In the genomic region with DNA sequence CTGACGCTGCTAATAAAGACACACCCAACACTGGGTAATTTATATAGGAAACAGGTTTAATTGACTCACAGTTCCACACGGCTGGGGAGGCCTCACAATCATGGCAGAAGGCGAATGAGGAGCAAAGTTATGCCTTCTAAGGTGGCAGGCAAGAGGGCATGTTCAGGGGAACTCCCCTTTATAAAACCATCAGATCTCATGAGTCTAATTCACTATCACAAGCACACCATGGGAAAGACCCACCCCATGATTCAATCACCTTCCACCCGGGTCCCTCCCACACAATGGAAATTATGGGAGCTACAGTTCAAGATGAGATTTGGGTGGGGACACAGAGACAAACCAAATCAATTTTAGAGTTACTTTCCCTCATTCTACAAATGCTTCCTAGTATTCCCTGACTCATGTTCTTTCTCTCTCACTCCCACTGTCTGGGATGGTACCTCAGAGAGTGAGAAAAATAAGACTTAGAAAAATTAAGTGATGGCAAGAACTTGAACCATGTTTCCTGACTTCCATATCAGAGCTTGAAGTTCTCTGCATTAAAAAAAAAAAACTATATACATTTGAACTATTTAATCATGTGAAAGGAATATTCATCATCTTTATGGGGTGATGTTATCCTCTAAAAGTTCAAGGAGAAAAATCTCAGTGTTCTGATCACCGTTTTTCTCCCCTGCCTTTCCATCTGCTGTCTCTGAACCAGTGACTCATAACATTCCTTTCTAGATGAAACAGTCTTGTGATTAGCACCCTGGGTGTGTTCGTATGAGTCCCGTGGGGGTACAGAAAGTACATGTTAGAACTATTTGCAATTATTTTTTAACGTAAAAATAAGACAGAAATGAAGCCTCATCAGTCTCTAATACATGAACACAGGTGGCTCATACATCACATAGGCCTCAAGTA, we compare ENCODE assay signal across 9 cellular contexts.
DNase-seq lines count a peak whose midpoint lies in the region; ATAC-seq, FAIRE-seq and TF ChIP-seq lines count a peak whose summit lies in the region.
"Had no signal": no experiment of that assay in that cellular context is flagged by ENCODE, and none has a peak within 500 bp of the region (broad histone marks: within the 10 kb centered on the region; RNA-seq: fewer than 3 reads in every experiment).

No MANE protein-coding gene starts in this region.

- H3K4me3 ChIP-seq in endothelial cell of umbilical vein (replicated peaks in 1 of 3; ENCODE audit: insufficient read depth in 1 of 3, low read depth in 1 of 3, low read length in 3 of 3) = no peak overlapping the region
- H3K4me3 ChIP-seq in kidney (ENCODE audit: low read length in 2 of 2) = no peak overlapping the region

- no peak overlapping the region for H3K4me3 Mint-ChIP-seq in activated naive CD4-positive, alpha-beta T cell treated with anti-CD3 and anti-CD28 coated beads, Interleukin-2, amount 10 ng/mL, durations not matched to agents 7 days and 5 days

- no peaks in the 10 kb centered on the region for H3K36me3 Mint-ChIP-seq in activated naive CD4-positive, alpha-beta T cell treated with anti-CD3 and anti-CD28 coated beads, Interleukin-2, amount 10 ng/mL, durations not matched to agents 7 days and 5 days

- dilution Hi-C loops in endothelial cell of umbilical vein (cut with MboI; ENCODE audit: extremely low pct_ligation_motif_present, low sequenced_read_pairs) = no loop called here

- POLR2A ChIA-PET in endothelial cell of umbilical vein (lab: Charles Lee) = no interaction called here

- intact Hi-C loops in endothelial cell of umbilical vein (cut with micrococcal nuclease) = no loop called here
- intact Hi-C loops in kidney (cut with DNase I) = no loop called here

- H3K4me1 ChIP-seq in endothelial cell of umbilical vein (ENCODE audit: control insufficient read depth, extremely low read depth, insufficient read depth, low read length) (no peaks in the 10 kb centered on the region), kidney (ENCODE audit: control insufficient read depth in 1 of 2, insufficient read depth in 1 of 2, low read depth in 1 of 2, low read length in 2 of 2) (no peaks in the 10 kb centered on the region)

- H3K27ac Mint-ChIP-seq in activated naive CD4-positive, alpha-beta T cell treated with anti-CD3 and anti-CD28 coated beads, Interleukin-2, amount 10 ng/mL, durations not matched to agents 7 days and 5 days = no peak overlapping the region

- no TSS peak for BruUV-seq in endothelial cell of umbilical vein (replicated peaks; lab: Mats Ljungman, UMichigan)

- H4K20me1 ChIP-seq in endothelial cell of umbilical vein (replicated peaks; ENCODE audit: control insufficient read depth, extremely low read depth, insufficient read depth, low read length) = no peaks in the 10 kb centered on the region

- H3K36me3 ChIP-seq in endothelial cell of umbilical vein (ENCODE audit: control insufficient read depth in 2 of 2, extremely low read depth in 1 of 2, insufficient read depth in 2 of 2, low read length in 2 of 2) (peaks cover 8 to 15% of the 10 kb centered on the region in 2 experiments), kidney (ENCODE audit: control insufficient read depth in 1 of 2, insufficient read depth in 2 of 2, low read length in 2 of 2) (no peaks in the 10 kb centered on the region)

- CTCF ChIA-PET in endothelial cell of umbilical vein (lab: Charles Lee) = no interaction called here
- CTCF ChIA-PET in activated naive CD4-positive, alpha-beta T cell treated with anti-CD3 and anti-CD28 coated beads, Interleukin-2, amount 10 ng/mL, durations not matched to agents 7 days and 5 days (lab: Charles Lee) = no interaction called here

- H3K4me2 ChIP-seq in endothelial cell of umbilical vein (ENCODE audit: insufficient read depth, low read length) = no peak overlapping the region

- peak; percentile 98 for ATAC-seq in HG03432 (IDR thresholded peaks at IDR 0.05; ENCODE audit: unreplicated experiment)

- no peak for TF ChIP-seq POLR2A in endothelial cell of umbilical vein (IDR thresholded peaks at IDR 0.05; ENCODE audit: low read depth, low read length)

- H3K27me3 Mint-ChIP-seq in activated naive CD4-positive, alpha-beta T cell treated with anti-CD3 and anti-CD28 coated beads, Interleukin-2, amount 10 ng/mL, durations not matched to agents 7 days and 5 days = no peaks in the 10 kb centered on the region

- DNase-seq in AG20443 (ENCODE audit: low spot score) (peak; percentile 36), GM20000 (ENCODE audit: low spot score) (peak; percentile 20), endothelial cell of umbilical vein (ENCODE audit: low read depth, low spot score) (peak; percentile 5), inferior parietal cortex (ENCODE audit: extremely low spot score) (no peak), kidney (no peak)
- no peak for DNase-seq in activated naive CD4-positive, alpha-beta T cell treated with anti-CD3 and anti-CD28 coated beads, Interleukin-2, amount 10 ng/mL, durations not matched to agents 7 days and 5 days
- no peak for DNase-seq in stimulated activated CD4-positive, alpha-beta T cell treated with anti-CD3 and anti-CD28 coated beads, Interleukin-2, amount 100 ng/mL, for 24 hours

- peak overlapping the region; percentile 32 for H3K27ac ChIP-seq in endothelial cell of umbilical vein (ENCODE audit: insufficient read depth, low read depth, low read length)
- no peak overlapping the region for H3K27ac ChIP-seq in kidney (ENCODE audit: low read depth in 2 of 2, low read length in 2 of 2)

- H3K4me1 Mint-ChIP-seq in activated naive CD4-positive, alpha-beta T cell treated with anti-CD3 and anti-CD28 coated beads, Interleukin-2, amount 10 ng/mL, durations not matched to agents 7 days and 5 days = no peaks in the 10 kb centered on the region

- no peaks in the 10 kb centered on the region for H3K9me3 ChIP-seq in endothelial cell of umbilical vein (replicated peaks; ENCODE audit: control insufficient read depth, insufficient read depth, low read length)
- no peaks in the 10 kb centered on the region for H3K9me3 ChIP-seq in kidney (ENCODE audit: control insufficient read depth in 1 of 2, low read length in 2 of 2)

- no peak overlapping the region for H2AFZ ChIP-seq in endothelial cell of umbilical vein (ENCODE audit: low read depth, low read length)

- H3K9ac ChIP-seq in endothelial cell of umbilical vein (replicated peaks; ENCODE audit: extremely low read depth, insufficient read depth, low read length) = no peak overlapping the region
- no peak overlapping the region for H3K9ac ChIP-seq in kidney (ENCODE audit: low read length in 2 of 2)

- TF ChIP-seq CTCF in GM20000 (IDR thresholded peaks at IDR 0.05; ENCODE audit: extremely low read depth, missing control alignments) = no peak
- no peak for TF ChIP-seq CTCF in endothelial cell of umbilical vein (IDR thresholded peaks at IDR 0.05; ENCODE audit: extremely low read depth in 1 of 2, insufficient read depth in 1 of 2, low read depth in 1 of 2, low read length in 2 of 2)
- TF ChIP-seq CTCF in kidney (IDR thresholded peaks at IDR 0.05; ENCODE audit: borderline replicate concordance, extremely low read depth, insufficient read depth) = no peak

- no peaks in the 10 kb centered on the region for H3K79me2 ChIP-seq in endothelial cell of umbilical vein (ENCODE audit: control insufficient read depth, insufficient read depth, low read length)

- H3K9me3 Mint-ChIP-seq in activated naive CD4-positive, alpha-beta T cell treated with anti-CD3 and anti-CD28 coated beads, Interleukin-2, amount 10 ng/mL, durations not matched to agents 7 days and 5 days = no peaks in the 10 kb centered on the region

- H3K9me1 ChIP-seq in endothelial cell of umbilical vein (replicated peaks; ENCODE audit: control insufficient read depth, extremely low read depth, insufficient read depth, low read length) = no peaks in the 10 kb centered on the region

- no peak for FAIRE-seq in endothelial cell of umbilical vein (lab: Jason Lieb, UNC)
- FAIRE-seq in kidney (lab: Jason Lieb, UNC) = no peak
- FAIRE-seq: islet of Langerhans had no signal

- H3K27me3 ChIP-seq in endothelial cell of umbilical vein (ENCODE audit: control insufficient read depth in 2 of 2, insufficient read depth in 2 of 2, low read length in 2 of 2) = no peaks in the 10 kb centered on the region

TF ChIP-seq in endothelial cell of umbilical vein, 7 proteins besides CTCF, POLR2A, EP300 and RAD21:
- TF ChIP-seq FOS (IDR thresholded peaks at IDR 0.05; ENCODE audit: borderline replicate concordance, insufficient read depth, low read length) (peak; percentile 41), JUN (IDR thresholded peaks at IDR 0.05; ENCODE audit: borderline replicate concordance, insufficient read depth, insufficient read length, low read depth) (peak; percentile 24), GATA2 (IDR thresholded peaks at IDR 0.05; ENCODE audit: insufficient read depth, insufficient read length, low read depth, low read length) (no peak)

Comparison
In these comparisons a context has a peak if more than half of its experiments do, and no peak if none do; other contexts are left out.
1. DNase-seq: peak in AG20443 (single experiment), GM20000 (single experiment) and endothelial cell of umbilical vein (single experiment); none in inferior parietal cortex (single experiment), activated naive CD4-positive, alpha-beta T cell treated with anti-CD3 and anti-CD28 coated beads, Interleukin-2, amount 10 ng/mL, durations not matched to agents 7 days and 5 days (single experiment), stimulated activated CD4-positive, alpha-beta T cell treated with anti-CD3 and anti-CD28 coated beads, Interleukin-2, amount 100 ng/mL, for 24 hours (0 of 2) and kidney (single experiment).